Comparison of ENCODE assay signal across 27 cellular contexts in the genomic region with DNA sequence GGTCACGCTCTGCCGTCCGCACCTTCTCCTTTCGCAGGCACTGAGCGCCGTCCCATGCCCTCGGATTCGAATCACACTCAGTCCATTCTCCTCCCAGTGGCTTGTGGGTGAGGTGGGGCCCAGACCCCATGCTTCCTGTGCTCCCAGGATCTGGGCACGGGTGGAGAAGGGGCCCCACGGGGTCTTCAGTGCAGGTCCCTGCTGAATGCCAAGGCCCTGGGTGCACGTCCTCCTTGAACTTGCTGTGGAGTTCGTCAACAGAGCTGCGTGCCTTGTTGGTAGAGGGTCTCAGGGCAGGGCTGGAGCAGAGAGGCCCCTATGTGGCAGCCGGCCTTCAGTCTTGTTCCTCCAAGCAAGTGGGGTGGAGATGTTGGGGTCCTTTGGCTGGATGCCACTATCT.
"Had no signal": no experiment of that assay in that cellular context is flagged by ENCODE, and none has a peak within 500 bp of the region (broad histone marks: within the 10 kb centered on the region; RNA-seq: fewer than 3 reads in every experiment).

No MANE protein-coding gene starts in this region.

- ATAC-seq: activated CD8-positive, alpha-beta memory T cell treated with anti-CD3 and anti-CD28 coated beads, Interleukin-2, amount 10 ng/mL, durations not matched to agents 7 days and 5 days; Panc1 had no signal

- H3K27ac Mint-ChIP-seq: activated B cell treated with CpG ODN at 0.5 μM for 24 hours; activated CD4-positive, alpha-beta T cell treated with anti-CD3 and anti-CD28 coated beads, Interleukin-2, amount 10 ng/mL, durations not matched to agents 24 days and 14 days; activated CD8-positive, alpha-beta memory T cell treated with anti-CD3 and anti-CD28 coated beads, Interleukin-2, amount 10 ng/mL, durations not matched to agents 7 days and 5 days; activated naive CD8-positive, alpha-beta T cell treated with anti-CD3 and anti-CD28 coated beads, Interleukin-2, amount 10 ng/mL, durations not matched to agents 7 days and 5 days; activated T-cell treated with anti-CD3 and anti-CD28 coated beads, Interleukin-2, amount 50 U/mL, for 24 hours; activated T-helper 1 cell treated with anti-CD3 and anti-CD28 coated beads, Interleukin-12 subunit alpha, Interleukin-12 subunit beta, Interleukin-2, Interleukin-4 antibody, amounts not matched to agents 30 ng/mL and 10 ng/mL and 1 ng/mL, durations not matched to agents 14 hours and 24 hours and 36 hours had no signal

- H3K4me3 ChIP-seq: adrenal gland, SJSA1 had no signal

- H3K27me3 ChIP-seq: adrenal gland, SJSA1 had no signal

- H3K9me3 ChIP-seq: adrenal gland, SJSA1 had no signal

- DNase-seq: activated B cell treated with CpG ODN at 0.5 μM for 24 hours; activated CD4-positive, alpha-beta T cell treated with anti-CD3 and anti-CD28 coated beads for 1 hour; activated CD4-positive, alpha-beta T cell treated with anti-CD3 and anti-CD28 coated beads, Interleukin-2, amount 10 ng/mL, durations not matched to agents 24 days and 14 days; activated CD4-positive, alpha-beta T cell treated with anti-CD3 and anti-CD28 coated beads, Interleukin-2, amount 50 U/mL, for 48 hours; activated CD8-positive, alpha-beta memory T cell treated with anti-CD3 and anti-CD28 coated beads, Interleukin-2, amount 10 ng/mL, durations not matched to agents 7 days and 5 days; activated effector memory CD4-positive, alpha-beta T cell treated with Interleukin-2 at 50 U/mL for 16 hours; activated naive CD4-positive, alpha-beta T cell treated with Interleukin-2 at 50 U/mL for 16 hours; activated naive CD8-positive, alpha-beta T cell treated with anti-CD3 and anti-CD28 coated beads, Interleukin-2, amount 10 ng/mL, durations not matched to agents 7 days and 5 days; activated T-cell treated with anti-CD3 and anti-CD28 coated beads, Interleukin-2, amount 50 U/mL, for 24 hours; adrenal gland; central memory CD4-positive, alpha-beta T cell; KG1; MV-4-11; NCI-H1092 treated with DMSO at 0.1 percent for 48 hours; NCI-H1436 treated with DMSO at 0.1 percent for 48 hours; NCI-H187; NCI-H2081; NCI-H510A treated with DMSO at 0.1 percent for 48 hours; NCI-H69; NK-92 treated with Interleukin-12 subunit alpha and Interleukin-12 subunit beta, amount 100 ng/mL, for 24 hours; OCI-M1; SHP77; T-helper 17 cell; T-helper 9 cell had no signal

- H3K27ac ChIP-seq: adrenal gland, SJSA1 had no signal

- H3K4me3 Mint-ChIP-seq: activated B cell treated with CpG ODN at 0.5 μM for 24 hours; activated CD4-positive, alpha-beta T cell treated with anti-CD3 and anti-CD28 coated beads, Interleukin-2, amount 10 ng/mL, durations not matched to agents 24 days and 14 days; activated CD8-positive, alpha-beta memory T cell treated with anti-CD3 and anti-CD28 coated beads, Interleukin-2, amount 10 ng/mL, durations not matched to agents 7 days and 5 days; activated naive CD8-positive, alpha-beta T cell treated with anti-CD3 and anti-CD28 coated beads, Interleukin-2, amount 10 ng/mL, durations not matched to agents 7 days and 5 days; activated T-cell treated with anti-CD3 and anti-CD28 coated beads, Interleukin-2, amount 50 U/mL, for 24 hours; activated T-helper 1 cell treated with anti-CD3 and anti-CD28 coated beads, Interleukin-12 subunit alpha, Interleukin-12 subunit beta, Interleukin-2, Interleukin-4 antibody, amounts not matched to agents 30 ng/mL and 10 ng/mL and 1 ng/mL, durations not matched to agents 14 hours and 24 hours and 36 hours; T-helper 17 cell had no signal

- H3K27me3 Mint-ChIP-seq: activated B cell treated with CpG ODN at 0.5 μM for 24 hours; activated CD4-positive, alpha-beta T cell treated with anti-CD3 and anti-CD28 coated beads, Interleukin-2, amount 10 ng/mL, durations not matched to agents 24 days and 14 days; activated CD8-positive, alpha-beta memory T cell treated with anti-CD3 and anti-CD28 coated beads, Interleukin-2, amount 10 ng/mL, durations not matched to agents 7 days and 5 days; activated T-cell treated with anti-CD3 and anti-CD28 coated beads, Interleukin-2, amount 50 U/mL, for 24 hours; T-helper 17 cell had no signal

- H3K9me3 Mint-ChIP-seq: activated B cell treated with CpG ODN at 0.5 μM for 24 hours; activated CD4-positive, alpha-beta T cell treated with anti-CD3 and anti-CD28 coated beads, Interleukin-2, amount 10 ng/mL, durations not matched to agents 24 days and 14 days; activated naive CD8-positive, alpha-beta T cell treated with anti-CD3 and anti-CD28 coated beads, Interleukin-2, amount 10 ng/mL, durations not matched to agents 7 days and 5 days; activated T-cell treated with anti-CD3 and anti-CD28 coated beads, Interleukin-2, amount 50 U/mL, for 24 hours; activated T-helper 1 cell treated with anti-CD3 and anti-CD28 coated beads, Interleukin-12 subunit alpha, Interleukin-12 subunit beta, Interleukin-2, Interleukin-4 antibody, amounts not matched to agents 30 ng/mL and 10 ng/mL and 1 ng/mL, durations not matched to agents 14 hours and 24 hours and 36 hours had no signal
